Comparison of ENCODE assay signal across 8 cellular contexts in genomic region chr3:135229018-135229495, GRCh38.
DNase-seq lines count a peak whose midpoint lies in the region; ATAC-seq and TF ChIP-seq lines count a peak whose summit lies in the region.
"Had no signal": no experiment of that assay in that cellular context is flagged by ENCODE, and none has a peak within 500 bp of the region (broad histone marks: within the 10 kb centered on the region; RNA-seq: fewer than 3 reads in every experiment).

No MANE protein-coding gene starts in this region.

- BruUV-seq in PC-9 (replicated peaks; lab: Mats Ljungman, UMichigan) = no TSS peak

- H3K27me3 ChIP-seq in suprapubic skin = no peaks in the 10 kb centered on the region
- H3K27me3 ChIP-seq in PC-9 (ENCODE audit: insufficient read depth, low read depth) = no peaks in the 10 kb centered on the region
- H3K27me3 ChIP-seq: testis had no signal

- peaks cover 4% of the 10 kb centered on the region; the same call in 1 of the 2 replicates for H4K20me1 ChIP-seq in PC-9 (ENCODE audit: insufficient read depth)

- no peak overlapping the region for H3K4me3 ChIP-seq in NB4 (ENCODE audit: low read depth, low read length)
- H3K4me3 ChIP-seq in suprapubic skin = no peak overlapping the region
- no peak overlapping the region for H3K4me3 ChIP-seq in PC-9
- H3K4me3 ChIP-seq: testis had no signal

- no peaks in the 10 kb centered on the region for H3K9me2 ChIP-seq in PC-9 (ENCODE audit: insufficient read depth)

- no peak overlapping the region for H3K4me2 ChIP-seq in PC-9

- WGBS in suprapubic skin = 27% methylated on average over 5 of the region's 5 CpGs

- intact Hi-C loops in PC-9 (cut with micrococcal nuclease; ENCODE audit: unreplicated experiment) = no loop called here

- no peaks in the 10 kb centered on the region for H3K36me3 ChIP-seq in suprapubic skin
- no peaks in the 10 kb centered on the region for H3K36me3 ChIP-seq in PC-9 (ENCODE audit: low read depth)

- no peak for TF ChIP-seq EP300 in suprapubic skin (IDR thresholded peaks at IDR 0.05)

- H3F3A ChIP-seq in PC-9 (ENCODE audit: insufficient read depth, low read depth) = no peaks in the 10 kb centered on the region

- ATAC-seq in esophagus mucosa = peak; percentile 29

- H3K27ac ChIP-seq in suprapubic skin (peak overlapping the region; percentile 5), PC-9 (no peak overlapping the region)
- H3K27ac ChIP-seq: testis had no signal

- H3K4me1 ChIP-seq in suprapubic skin = peaks cover 10% of the 10 kb centered on the region
- H3K4me1 ChIP-seq in PC-9 (replicated peaks; ENCODE audit: insufficient read depth) = no peaks in the 10 kb centered on the region
- H3K4me1 ChIP-seq: testis had no signal

- peak; percentile 39 for DNase-seq in NB4 (ENCODE audit: low read depth)
- peak; percentile 85 for DNase-seq in NCI-H446 treated with DMSO at 0.1 percent for 48 hours (lab: John Stamatoyannopoulos, UW)
- DNase-seq in suprapubic skin (ENCODE audit: low spot score in 2 of 2) = no peak
- no peak for DNase-seq in kidney glomerular epithelial cell (lab: John Stamatoyannopoulos, UW)
- DNase-seq in stimulated activated CD4-positive, alpha-beta T cell treated with anti-CD3 and anti-CD28 coated beads, Interleukin-4, amount 100 ng/mL, for 24 hours = no peak
- DNase-seq in PC-9 = no peak
- DNase-seq: testis had no signal

- no peak for TF ChIP-seq CTCF in NB4 (IDR thresholded peaks at IDR 0.05; ENCODE audit: low read depth, low read length)
- TF ChIP-seq CTCF in suprapubic skin (IDR thresholded peaks at IDR 0.05) = no peak
- TF ChIP-seq CTCF in PC-9 (conservative IDR thresholded peaks at IDR 0.05) = no peak

- CTCF ChIA-PET in PC-9 (lab: Charles Lee) = no interaction called here

- H3K9me3 ChIP-seq in suprapubic skin (no peaks in the 10 kb centered on the region), PC-9 (ENCODE audit: insufficient read depth, low read depth) (no peaks in the 10 kb centered on the region)
- H3K9me3 ChIP-seq: testis had no signal

- no peak for TF ChIP-seq POLR2A in NB4 (IDR thresholded peaks at IDR 0.05; ENCODE audit: extremely low read depth, insufficient read length)
- no peak for TF ChIP-seq POLR2A in suprapubic skin (IDR thresholded peaks at IDR 0.05)

- POLR2A ChIA-PET in PC-9 (lab: Charles Lee; ENCODE audit: unreplicated experiment) = no interaction called here

- H3K79me2 ChIP-seq in PC-9 (ENCODE audit: low read depth) = no peaks in the 10 kb centered on the region

- H2AFZ ChIP-seq in PC-9 = no peak overlapping the region

Comparison
In these comparisons a context has a peak if more than half of its experiments do, and no peak if none do; other contexts are left out.
1. DNase-seq: peak in NB4 (single experiment) and NCI-H446 treated with DMSO at 0.1 percent for 48 hours (single experiment); none in suprapubic skin (0 of 2), kidney glomerular epithelial cell (single experiment), stimulated activated CD4-positive, alpha-beta T cell treated with anti-CD3 and anti-CD28 coated beads, Interleukin-4, amount 100 ng/mL, for 24 hours (single experiment) and PC-9 (0 of 2).